Comparison of ENCODE assay signal across 9 cellular contexts in genomic region chr1:116855788-116856187, GRCh38. TPM values are rescaled to one million over a fixed set of nuclear protein-coding genes. Genes with fewer than 3 reads are reported as not detected.
DNase-seq lines count a peak whose midpoint lies in the region; ATAC-seq, FAIRE-seq and TF ChIP-seq lines count a peak whose summit lies in the region.
"Had no signal": no experiment of that assay in that cellular context is flagged by ENCODE, and none has a peak within 500 bp of the region (broad histone marks: within the 10 kb centered on the region; RNA-seq: fewer than 3 reads in every experiment).

No MANE protein-coding gene starts in this region.

- H3K27ac ChIP-seq in smooth muscle cell (ENCODE audit: low read depth): peak overlapping the region; percentile 93
- H3K27ac ChIP-seq: KMS-11 had no signal

- no peak for ATAC-seq in HG02981 (IDR thresholded peaks at IDR 0.05; ENCODE audit: unreplicated experiment)
- ATAC-seq in HG02938 (IDR thresholded peaks at IDR 0.05; ENCODE audit: unreplicated experiment): no peak
- ATAC-seq in GM21447 (IDR thresholded peaks at IDR 0.05; ENCODE audit: unreplicated experiment): no peak

- H3K9me3 ChIP-seq in smooth muscle cell (replicated peaks; ENCODE audit: low read depth): no peaks in the 10 kb centered on the region

- H3K79me2 ChIP-seq in smooth muscle cell (ENCODE audit: low read depth): no peaks in the 10 kb centered on the region

- FAIRE-seq in endometrium (lab: Jason Lieb, UNC): peak; percentile 48

- 30% methylated on average over 3 of the region's 3 CpGs for WGBS in smooth muscle cell (ENCODE audit: low lambda C conversion rate)

- peaks cover 28% of the 10 kb centered on the region for H3F3A ChIP-seq in smooth muscle cell (ENCODE audit: low read depth)

- H3K27me3 ChIP-seq in smooth muscle cell (ENCODE audit: low read depth): no peaks in the 10 kb centered on the region

- POLR2A ChIA-PET in HEK293T (lab: Yijun Ruan, JAX): interaction anchor here (0.7 to 2.1 kb wide), 5 partner anchors 14 to 204 kb away, joined by 3 to 16 read pairs (median 8); partner anchors contain the start of gene TTF2

- H2AFZ ChIP-seq in smooth muscle cell (ENCODE audit: low read depth): peak overlapping the region; percentile 56

- CTCF ChIA-PET in HEK293T (lab: Yijun Ruan, JAX): interaction anchor here (0.6 to 1.3 kb wide), 6 partner anchors 22 to 281 kb away, joined by 3 to 5 read pairs (median 4); no protein-coding TSS in a partner anchor

- H3K36me3 ChIP-seq in smooth muscle cell (ENCODE audit: low read depth): no peaks in the 10 kb centered on the region

- H3K9ac ChIP-seq in smooth muscle cell (ENCODE audit: low read depth): no peak overlapping the region
- H3K9ac ChIP-seq: KMS-11 had no signal

- peak; percentile 62 for DNase-seq in HEK293T (ENCODE audit: extremely low spot score)
- peak; percentile 67 to 80 for DNase-seq in NCI-H446 (lab: John Stamatoyannopoulos, UW)
- DNase-seq in smooth muscle cell (lab: John Stamatoyannopoulos, UW; ENCODE audit: unreplicated experiment): no peak
- DNase-seq: stimulated activated CD4-positive, alpha-beta T cell treated with anti-CD3 and anti-CD28 coated beads, Interleukin-1b, Interleukin-23, amount 100 ng/mL, for 48 hours had no signal

- no peak overlapping the region for H3K4me3 ChIP-seq in smooth muscle cell

- H3K4me1 ChIP-seq in smooth muscle cell (ENCODE audit: low read depth): peaks cover 42% of the 10 kb centered on the region

- no peaks in the 10 kb centered on the region for H4K20me1 ChIP-seq in smooth muscle cell (ENCODE audit: low read depth)

- TF ChIP-seq CTCF in smooth muscle cell (IDR thresholded peaks at IDR 0.05; ENCODE audit: borderline replicate concordance, insufficient read depth, poor library complexity, severe bottlenecking): no peak

- H3K4me2 ChIP-seq in smooth muscle cell: peak overlapping the region; percentile 48
- H3K4me2 ChIP-seq: KMS-11 had no signal

TF ChIP-seq in HEK293T, 16 proteins besides CTCF, POLR2A, EP300 and RAD21:
- TF ChIP-seq CTBP1 (IDR thresholded peaks at IDR 0.05; ENCODE audit: borderline replicate concordance) (peak; percentile 61; the same call in 1 of the 2 replicates), ZNF384 (IDR thresholded peaks at IDR 0.05) (no peak), LEF1 (IDR thresholded peaks at IDR 0.05; ENCODE audit: borderline replicate concordance) (0 out of 2 replicates have a peak, but pooled peaks have one; percentile 58)

RNA-seq across cellular contexts. Expression of gene PTGFRN, which starts 53.9 kb away (rescaled TPM):
- 97.9 and 152 TPM in 2 replicates for total RNA-seq in smooth muscle cell
- polyA plus RNA-seq in smooth muscle cell: 62.6 and 64.2 TPM in 2 replicates
